In the genomic region with DNA sequence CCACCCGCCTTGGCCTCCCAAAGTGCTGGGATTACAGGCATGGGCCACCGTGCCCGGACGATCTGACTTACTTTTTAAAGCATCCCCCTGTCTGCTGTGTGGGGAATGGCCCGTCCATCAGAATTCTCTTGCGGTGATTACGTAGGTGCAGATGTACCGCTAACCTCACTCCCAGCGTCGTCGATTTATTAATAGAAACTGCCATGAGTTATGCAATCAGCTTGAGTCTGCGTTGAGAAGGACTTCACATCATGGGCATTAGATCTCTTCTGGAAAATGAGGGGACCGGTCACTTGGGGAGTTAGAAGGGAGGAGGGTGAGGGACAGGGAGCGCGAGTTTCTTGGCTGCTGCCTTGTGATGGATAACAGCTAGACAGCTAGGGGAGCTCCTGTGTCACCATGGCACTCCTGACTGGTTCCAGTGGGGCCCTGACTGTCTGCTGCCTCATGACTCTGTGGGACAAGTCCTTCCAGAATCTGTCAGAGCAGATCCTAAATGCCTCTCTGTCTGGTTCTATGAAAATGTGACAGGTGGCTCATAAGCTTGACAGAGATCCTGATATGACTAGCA, we compare ENCODE assay signal across 17 cellular contexts. TPM values are rescaled to one million over a fixed set of nuclear protein-coding genes. Genes with fewer than 3 reads are reported as not detected.
DNase-seq lines count a peak whose midpoint lies in the region; ATAC-seq and TF ChIP-seq lines count a peak whose summit lies in the region.
"Had no signal": no experiment of that assay in that cellular context is flagged by ENCODE, and none has a peak within 500 bp of the region (broad histone marks: within the 10 kb centered on the region; RNA-seq: fewer than 3 reads in every experiment).

No MANE protein-coding gene starts in this region.

- CTCF ChIA-PET in GM10248 (lab: Yijun Ruan, JAX) = interaction anchor here (1.2 to 2.4 kb wide), 2 partner anchors 11 to 16 kb away, joined by 3 to 5 read pairs; no protein-coding TSS in a partner anchor

- H3K4me3 ChIP-seq in heart right ventricle (no peak overlapping the region), neutrophil (ENCODE audit: low read depth in 1 of 2, low read length in 1 of 2) (no peak overlapping the region)
- H3K4me3 ChIP-seq: testis had no signal

- no peak for TF ChIP-seq CTCF in VCaP (conservative IDR thresholded peaks at IDR 0.05)
- TF ChIP-seq CTCF in heart right ventricle (IDR thresholded peaks at IDR 0.05) = peak in 5 of 9 donors; percentile 9 to 36 (median 13)
- TF ChIP-seq CTCF in neutrophil (IDR thresholded peaks at IDR 0.05) = no peak
- no peak for TF ChIP-seq CTCF in GM10248 (IDR thresholded peaks at IDR 0.05; ENCODE audit: control extremely low read depth, extremely low read depth, low read depth, missing control alignments)

- no peak for DNase-seq in heart right ventricle
- no peak for DNase-seq in activated T-cell treated with anti-CD3 and anti-CD28 coated beads for 4 hours
- DNase-seq in LoVo (ENCODE audit: low spot score) = no peak
- DNase-seq in GM10248 (ENCODE audit: extremely low spot score) = no peak
- no peak for DNase-seq in hippocampal formation (lab: John Stamatoyannopoulos, UW)
- DNase-seq: activated naive CD8-positive, alpha-beta T cell treated with anti-CD3 and anti-CD28 coated beads, Interleukin-2, amount 50 U/mL, for 24 hours; AML-193; DMS79 treated with DMSO at 0.1 percent for 48 hours; KBM-7; NCI-H1694; NCI-H446 treated with DMSO at 0.1 percent for 48 hours; T-helper 1 cell; testis had no signal

- no peak for TF ChIP-seq RAD21 in Ishikawa (IDR thresholded peaks at IDR 0.05; ENCODE audit: low read depth)

- TF ChIP-seq EP300 in Ishikawa (IDR thresholded peaks at IDR 0.05; ENCODE audit: borderline replicate concordance) = no peak

- H3K27ac ChIP-seq in VCaP (peak overlapping the region; percentile 73), heart right ventricle (peak overlapping the region in 9 of 10 donors; percentile 50 to 85 (median 76)), neutrophil (peak overlapping the region; percentile 84)
- H3K27ac ChIP-seq: testis had no signal

- H3K36me3 ChIP-seq in heart right ventricle (peaks cover 0 to 28% (median 3%) of the 10 kb centered on the region in 9 donors), neutrophil (peaks cover 1% of the 10 kb centered on the region)

- intact Hi-C loops in heart right ventricle (cut with DNase I) = loop anchor here in 2 of 10 donors (5.0 kb wide), 2 partner anchors 33 to 42 kb away; partner anchors contain the start of genes POR (in 1 of the 2) and TMEM120A (in 1 of the 2)

- 51 to 53% methylated on average over 15 of the region's 15 CpGs for WGBS in heart right ventricle, 2 donors

- H3K27me3 ChIP-seq in heart right ventricle = no peaks in the 10 kb centered on the region
- H3K27me3 ChIP-seq in neutrophil = no peaks in the 10 kb centered on the region
- H3K27me3 ChIP-seq: testis had no signal

- H3K9me3 ChIP-seq in heart right ventricle (no peaks in the 10 kb centered on the region), neutrophil (no peaks in the 10 kb centered on the region)
- H3K9me3 ChIP-seq: testis had no signal

- POLR2A ChIA-PET in GM10248 (lab: Yijun Ruan, JAX) = no interaction called here

- peak; percentile 46 to 85 (median 70) for ATAC-seq in heart right ventricle
- ATAC-seq: activated naive CD8-positive, alpha-beta T cell treated with anti-CD3 and anti-CD28 coated beads, Interleukin-2, amount 50 U/mL, for 24 hours; HCT116 had no signal

- H3K4me1 ChIP-seq in heart right ventricle (peaks cover 0 to 65% (median 27%) of the 10 kb centered on the region in 9 donors), neutrophil (ENCODE audit: control insufficient read depth in 1 of 2, insufficient read depth in 1 of 2, low read depth in 1 of 2, low read length in 1 of 2) (peaks cover 67 to 73% of the 10 kb centered on the region in 2 experiments)

TF ChIP-seq in Ishikawa, 13 proteins besides CTCF, POLR2A, EP300 and RAD21:
- TF ChIP-seq FOXM1 (IDR thresholded peaks at IDR 0.05; ENCODE audit: borderline replicate concordance, low read depth) (no peak), CEBPB (IDR thresholded peaks at IDR 0.05) (peak; percentile 36; the same call in 1 of the 2 replicates), CREB1 (IDR thresholded peaks at IDR 0.05; ENCODE audit: low read depth) (no peak), TCF12 (IDR thresholded peaks at IDR 0.05; ENCODE audit: low read depth) (no peak)
- TF ChIP-seq, protein P1, sequence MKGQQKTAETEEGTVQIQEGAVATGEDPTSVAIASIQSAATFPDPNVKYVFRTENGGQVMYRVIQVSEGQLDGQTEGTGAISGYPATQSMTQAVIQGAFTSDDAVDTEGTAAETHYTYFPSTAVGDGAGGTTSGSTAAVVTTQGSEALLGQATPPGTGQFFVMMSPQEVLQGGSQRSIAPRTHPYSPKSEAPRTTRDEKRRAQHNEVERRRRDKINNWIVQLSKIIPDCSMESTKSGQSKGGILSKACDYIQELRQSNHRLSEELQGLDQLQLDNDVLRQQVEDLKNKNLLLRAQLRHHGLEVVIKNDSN (IDR thresholded peaks at IDR 0.05) = no peak
TF ChIP-seq in Ishikawa: peak in this region for 1.

RNA-seq across cellular contexts. Expression of gene POR, which starts 35.2 kb away (rescaled TPM):
- total RNA-seq in heart right ventricle = 100 to 1,000 TPM in 1 of 10 donors, 10 to 100 TPM in 9; 37.3 to 203 (median 59.3) TPM
- 100 to 1,000 TPM; 104 to 185 TPM for polyA plus RNA-seq in heart right ventricle

RNA-seq across cellular contexts. Expression of gene TMEM120A, which starts 44.2 kb away (rescaled TPM):
- total RNA-seq in heart right ventricle = 100 to 1,000 TPM; 132 to 192 (median 149) TPM
- 100 to 1,000 TPM; 179 to 220 TPM for polyA plus RNA-seq in heart right ventricle

Comparison
In these comparisons a context has a peak if more than half of its experiments do, and no peak if none do; other contexts are left out.
1. CTCF ChIP-seq: peak in heart right ventricle (5 of 9); none in VCaP (single experiment), neutrophil (single experiment) and GM10248 (single experiment).
2. Peak in every context shown above with its lines, with median percentiles within 50 percentile points of each other: H3K27ac ChIP-seq.